ENCODE assay signal across 18 cellular contexts in the genomic region with DNA sequence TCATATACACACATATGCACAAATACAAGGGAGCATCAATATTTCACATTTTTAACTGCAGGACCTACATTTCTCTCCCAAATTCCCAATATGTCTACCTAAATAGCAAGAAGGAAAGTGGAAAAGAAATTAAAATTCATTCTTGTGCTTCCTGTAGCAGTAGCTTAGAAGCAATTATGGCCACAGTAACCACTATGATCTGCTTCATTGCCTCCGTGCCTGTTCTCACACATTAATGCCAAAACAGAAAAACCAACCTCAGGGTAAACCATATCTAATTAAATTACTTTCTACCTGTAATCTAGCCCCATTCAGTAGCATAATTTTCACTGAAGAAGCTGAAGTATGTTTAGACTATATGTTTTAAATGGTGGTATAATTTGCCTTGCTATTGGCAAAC. TPM values are rescaled to one million over a fixed set of nuclear protein-coding genes. Genes with fewer than 3 reads are reported as not detected.
A peak's percentile ranks its signal among the peaks of the same experiment; 100 is the strongest.
DNase-seq lines count a peak whose midpoint lies in the region; FAIRE-seq and TF ChIP-seq lines count a peak whose summit lies in the region.
"Had no signal": no experiment of that assay in that cellular context is flagged by ENCODE, and none has a peak within 500 bp of the region (broad histone marks: within the 10 kb centered on the region; RNA-seq: fewer than 3 reads in every experiment).

No MANE protein-coding gene starts in this region.

- peaks cover 10% of the 10 kb centered on the region; the same call in 1 of the 2 replicates for H3K36me3 ChIP-seq in BLaER1

- in situ Hi-C loops in KBM-7 (cut with MboI; ENCODE audit: low pct_unique_long_range_greater_than_20kb, low sequenced_read_pairs) (no loop called here), GM13976 (cut with MboI; ENCODE audit: low sequenced_read_pairs, unreplicated experiment) (no loop called here)

- H3K9ac ChIP-seq in BLaER1: no peak overlapping the region

- TF ChIP-seq CTCF in GM13976 (IDR thresholded peaks at IDR 0.05; ENCODE audit: borderline replicate concordance, control extremely low read depth, extremely low read depth, insufficient read depth, missing control alignments): no peak

- no peak for TF ChIP-seq POLR2A in GM12891 (IDR thresholded peaks at IDR 0.05; ENCODE audit: low read depth, low read length)

- no peak for DNase-seq in GM12891 (ENCODE audit: insufficient read length, low spot score)
- peak; percentile 25 for DNase-seq in KBM-7
- peak; percentile 25 for DNase-seq in glomerular visceral epithelial cell (ENCODE audit: extremely low spot score)
- no peak for DNase-seq in GM13976 (ENCODE audit: low spot score)
- no peak for DNase-seq in cerebellum (ENCODE audit: low spot score)
- no peak for DNase-seq in dedifferentiated amniotic fluid mesenchymal stem cell (ENCODE audit: extremely low spot score)
- no peak for DNase-seq in NCI-H226
- DNase-seq: 8988T; Caco-2; CD4-positive, alpha-beta T cell; DMS79; GDM1; GOT3 had no signal

- H3K27ac ChIP-seq in BLaER1: no peak overlapping the region
- H3K27ac ChIP-seq: C4-2B, HL-60 had no signal

- H4K20me1 ChIP-seq in BLaER1: no peaks in the 10 kb centered on the region

- no peaks in the 10 kb centered on the region for H3K27me3 ChIP-seq in BLaER1

- FAIRE-seq in GM12891 (lab: Jason Lieb, UNC): peak; percentile 85
- FAIRE-seq: D721Med had no signal

- H3K4me2 ChIP-seq in BLaER1: peak overlapping the region; percentile 58

- peaks cover 15% of the 10 kb centered on the region for H3K4me1 ChIP-seq in BLaER1
- H3K4me1 ChIP-seq: Caco-2 had no signal

- H3K4me3 ChIP-seq in BLaER1: no peak overlapping the region
- H3K4me3 ChIP-seq: HAP-1 had no signal

- no peaks in the 10 kb centered on the region for H3K9me3 ChIP-seq in BLaER1
- H3K9me3 ChIP-seq: Caco-2, HAP-1 had no signal

TF ChIP-seq in GM12891, 5 proteins besides CTCF, POLR2A, EP300 and RAD21:
- TF ChIP-seq PAX5 (IDR thresholded peaks at IDR 0.05; ENCODE audit: insufficient read depth, low read length, severe bottlenecking) (no peak), POU2F2 (IDR thresholded peaks at IDR 0.05; ENCODE audit: low read depth, low read length) (no peak), TAF1 (IDR thresholded peaks at IDR 0.05; ENCODE audit: low read depth, low read length) (no peak), POLR2AphosphoS5 (IDR thresholded peaks at IDR 0.05; ENCODE audit: low read depth, low read length) (no peak), SPI1 (IDR thresholded peaks at IDR 0.05; ENCODE audit: low read depth, low read length) (no peak)

RNA-seq across cellular contexts. Expression of gene HYCC1, which starts 55.2 kb away (rescaled TPM):
- polyA plus RNA-seq in GM12891 (2012; ENCODE audit: low read depth, missing spikeins): 11.9 TPM
- total RNA-seq in cerebellum: 28.8 TPM

Comparison
In these comparisons a context has a peak if more than half of its experiments do, and no peak if none do; other contexts are left out.
1. DNase-seq: peak in KBM-7 (single experiment) and glomerular visceral epithelial cell (single experiment); none in GM12891 (single experiment), GM13976 (single experiment), cerebellum (single experiment), dedifferentiated amniotic fluid mesenchymal stem cell (single experiment) and NCI-H226 (single experiment).